Comparison of ENCODE assay signal across 17 cellular contexts in genomic region chr4:184371390-184371787, GRCh38.
A peak's percentile ranks its signal among the peaks of the same experiment; 100 is the strongest.
DNase-seq lines count a peak whose midpoint lies in the region; ATAC-seq and TF ChIP-seq lines count a peak whose summit lies in the region.
"Had no signal": no experiment of that assay in that cellular context is flagged by ENCODE, and none has a peak within 500 bp of the region (broad histone marks: within the 10 kb centered on the region; RNA-seq: fewer than 3 reads in every experiment).

No MANE protein-coding gene starts in this region.

- DNase-seq in SK-N-SH (peak; percentile 32), ACHN (no peak), left cardiac atrium (no peak)
- DNase-seq: HCEC 1CT, NCI-H1436, NCI-H2029 treated with DMSO at 0.1 percent for 48 hours, NCI-H2171 treated with DMSO at 0.1 percent for 48 hours, NCI-H748 treated with DMSO at 0.1 percent for 48 hours, OCI-M1, SIG-M5, SW 1271 had no signal

- H3K27me3 Mint-ChIP-seq in dendritic cell treated with granulocyte-macrophage colony-stimulating factor and Interleukin-4, amounts not matched to agents 40 ng/mL and 50 ng/mL, for 4 days = no peaks in the 10 kb centered on the region

- H3K4me3 Mint-ChIP-seq in dendritic cell treated with granulocyte-macrophage colony-stimulating factor and Interleukin-4, amounts not matched to agents 40 ng/mL and 50 ng/mL, for 4 days = no peak overlapping the region

- no peak overlapping the region for H2AFZ ChIP-seq in SK-N-SH (ENCODE audit: low read depth)
- peak overlapping the region; percentile 5 for H2AFZ ChIP-seq in neuron (ENCODE audit: low read depth, low read length)

- H3K36me3 ChIP-seq in SK-N-SH (replicated peaks in 1 of 2; ENCODE audit: control insufficient read depth in 1 of 2, insufficient read depth in 2 of 2, low read length in 1 of 2) (no peaks in the 10 kb centered on the region), neuron (ENCODE audit: insufficient read depth, low read length) (no peaks in the 10 kb centered on the region)

- peaks cover 8% of the 10 kb centered on the region for H3F3A ChIP-seq in SK-N-SH (replicated peaks; ENCODE audit: insufficient read depth)

- POLR2A ChIA-PET in SK-N-SH (lab: Yijun Ruan, JAX) = no interaction called here

- intact Hi-C loops in dendritic cell treated with granulocyte-macrophage colony-stimulating factor and Interleukin-4, amounts not matched to agents 40 ng/mL and 50 ng/mL, for 4 days (cut with micrococcal nuclease) = no loop called here
- intact Hi-C loops in left cardiac atrium (cut with DNase I) = no loop called here

- in situ Hi-C loops in ACHN (cut with HindIII; ENCODE audit: low pct_ligation_motif_present, low pct_unique_long_range_greater_than_20kb, low sequenced_read_pairs) = no loop called here

- no peak overlapping the region for H3K9ac ChIP-seq in SK-N-SH

- H3K9me2 ChIP-seq in SK-N-SH = no peaks in the 10 kb centered on the region

- H3K9me3 ChIP-seq in SK-N-SH (no peaks in the 10 kb centered on the region), neuron (ENCODE audit: low read length) (no peaks in the 10 kb centered on the region)

- TF ChIP-seq EP300 in SK-N-SH (IDR thresholded peaks at IDR 0.05; ENCODE audit: borderline replicate concordance in 1 of 2, low read depth in 1 of 2, low read length in 1 of 2) = no peak

- no peak overlapping the region for H3K27ac ChIP-seq in SK-N-SH (ENCODE audit: low read depth in 2 of 2, low read length in 1 of 2)
- H3K27ac ChIP-seq: 22Rv1 had no signal

- peaks cover 15% of the 10 kb centered on the region for H3K9me3 Mint-ChIP-seq in dendritic cell treated with granulocyte-macrophage colony-stimulating factor and Interleukin-4, amounts not matched to agents 40 ng/mL and 50 ng/mL, for 4 days

- H3K4me1 ChIP-seq in SK-N-SH (ENCODE audit: control insufficient read depth in 1 of 2, insufficient read depth in 2 of 2, low read depth in 1 of 2, low read length in 1 of 2) (peaks cover 5 to 9% of the 10 kb centered on the region in 2 experiments; a peak in 2 of 4 replicates), neuron (ENCODE audit: insufficient read depth, low read length) (peaks cover 9% of the 10 kb centered on the region)

- no peak for TF ChIP-seq RAD21 in SK-N-SH (IDR thresholded peaks at IDR 0.05; ENCODE audit: low read length)

- H3K79me2 ChIP-seq in SK-N-SH (ENCODE audit: insufficient read depth) = no peaks in the 10 kb centered on the region

- 89% methylated on average over 11 of the region's 12 CpGs for WGBS in SK-N-SH (ENCODE audit: low lambda C conversion rate)

- H3K4me2 ChIP-seq in SK-N-SH = no peak overlapping the region

- H3K4me3 ChIP-seq in SK-N-SH (ENCODE audit: low read depth in 2 of 2, low read length in 1 of 2) (no peak overlapping the region), neuron (ENCODE audit: low read length) (no peak overlapping the region)

- ATAC-seq in SK-N-SH treated with all-trans-retinoic acid at 6 μM for 48 hours = no peak
- no peak for ATAC-seq in GM19351 (IDR thresholded peaks at IDR 0.05; ENCODE audit: unreplicated experiment)
- no peak for ATAC-seq in HG02981 (IDR thresholded peaks at IDR 0.05; ENCODE audit: unreplicated experiment)
- no peak for ATAC-seq in left cardiac atrium

- H3K27me3 ChIP-seq in SK-N-SH (ENCODE audit: insufficient read depth) = no peaks in the 10 kb centered on the region
- no peaks in the 10 kb centered on the region for H3K27me3 ChIP-seq in neuron (ENCODE audit: insufficient read depth, low read length)

- H3K36me3 Mint-ChIP-seq in dendritic cell treated with granulocyte-macrophage colony-stimulating factor and Interleukin-4, amounts not matched to agents 40 ng/mL and 50 ng/mL, for 4 days (ENCODE audit: low read depth) = peaks cover 13% of the 10 kb centered on the region

- TF ChIP-seq CTCF in SK-N-SH (IDR thresholded peaks at IDR 0.05) = no peak

- CTCF ChIA-PET in SK-N-SH (lab: Yijun Ruan, JAX) = no interaction called here

- no peaks in the 10 kb centered on the region for H4K20me1 ChIP-seq in SK-N-SH (ENCODE audit: insufficient read depth)

- H3K4me1 Mint-ChIP-seq in dendritic cell treated with granulocyte-macrophage colony-stimulating factor and Interleukin-4, amounts not matched to agents 40 ng/mL and 50 ng/mL, for 4 days (ENCODE audit: low read depth) = peaks cover 6% of the 10 kb centered on the region

- peak overlapping the region; percentile 16 for H3K27ac Mint-ChIP-seq in dendritic cell treated with granulocyte-macrophage colony-stimulating factor and Interleukin-4, amounts not matched to agents 40 ng/mL and 50 ng/mL, for 4 days

TF ChIP-seq in SK-N-SH, 30 proteins besides CTCF, POLR2A, EP300 and RAD21 (continues in another document):
- TF ChIP-seq TEAD4 (IDR thresholded peaks at IDR 0.05; ENCODE audit: borderline replicate concordance, insufficient read depth) = no peak
- TF ChIP-seq IRF3 (IDR thresholded peaks at IDR 0.05; ENCODE audit: low read depth, low read length) = no peak
- TF ChIP-seq NFIC (IDR thresholded peaks at IDR 0.05; ENCODE audit: borderline replicate concordance) = no peak
- TF ChIP-seq YY1 (IDR thresholded peaks at IDR 0.05; ENCODE audit: low read depth) = no peak
- no peak for TF ChIP-seq GATA2 (CRISPR knock-in tag; IDR thresholded peaks at IDR 0.05)
- TF ChIP-seq FOXM1 (IDR thresholded peaks at IDR 0.05; ENCODE audit: low read depth) = no peak
- no peak for TF ChIP-seq TCF12 (IDR thresholded peaks at IDR 0.05)
- TF ChIP-seq RCOR1 (IDR thresholded peaks at IDR 0.05; ENCODE audit: low read length) = no peak
- no peak for TF ChIP-seq GABPA (IDR thresholded peaks at IDR 0.05; ENCODE audit: low read depth)
- TF ChIP-seq ZBTB33 (IDR thresholded peaks at IDR 0.05; ENCODE audit: borderline replicate concordance, low read depth) = no peak
- TF ChIP-seq ELF1 (IDR thresholded peaks at IDR 0.05) = no peak
- TF ChIP-seq FOXJ3 (CRISPR knock-in tag; IDR thresholded peaks at IDR 0.05) = no peak

TF ChIP-seq in SK-N-SH treated with all-trans-retinoic acid at 6 μM for 48 hours, 23 proteins besides CTCF, POLR2A, EP300 and RAD21 (continues in another document):
- TF ChIP-seq OSR1 (CRISPR knock-in tag; IDR thresholded peaks at IDR 0.05) (no peak), ZFP3 (CRISPR knock-in tag; IDR thresholded peaks at IDR 0.05) (no peak), TOX (CRISPR knock-in tag; IDR thresholded peaks at IDR 0.05; ENCODE audit: borderline replicate concordance) (no peak), ARNTL (CRISPR knock-in tag; IDR thresholded peaks at IDR 0.05; ENCODE audit: borderline replicate concordance, low read depth) (no peak), CSRNP3 (CRISPR knock-in tag; IDR thresholded peaks at IDR 0.05) (no peak), ZNF8 (CRISPR knock-in tag; IDR thresholded peaks at IDR 0.05) (no peak), PATZ1 (CRISPR knock-in tag; IDR thresholded peaks at IDR 0.05; ENCODE audit: borderline replicate concordance) (no peak), PPARA (CRISPR knock-in tag; IDR thresholded peaks at IDR 0.05; ENCODE audit: borderline replicate concordance) (no peak), ZNF565 (CRISPR knock-in tag; conservative IDR thresholded peaks at IDR 0.05; ENCODE audit: low read depth) (no peak), POU6F1 (CRISPR knock-in tag; IDR thresholded peaks at IDR 0.05; ENCODE audit: borderline replicate concordance, low read depth) (no peak), SNAI2 (CRISPR knock-in tag; IDR thresholded peaks at IDR 0.05) (no peak), CSDC2 (CRISPR knock-in tag; IDR thresholded peaks at IDR 0.05) (no peak), ISL1 (CRISPR knock-in tag; IDR thresholded peaks at IDR 0.05) (no peak), ZC3H10 (CRISPR knock-in tag; IDR thresholded peaks at IDR 0.05) (no peak), ZNF70 (CRISPR knock-in tag; IDR thresholded peaks at IDR 0.05) (no peak)
